ENCODE assay signal across 8 cellular contexts in the genomic region with DNA sequence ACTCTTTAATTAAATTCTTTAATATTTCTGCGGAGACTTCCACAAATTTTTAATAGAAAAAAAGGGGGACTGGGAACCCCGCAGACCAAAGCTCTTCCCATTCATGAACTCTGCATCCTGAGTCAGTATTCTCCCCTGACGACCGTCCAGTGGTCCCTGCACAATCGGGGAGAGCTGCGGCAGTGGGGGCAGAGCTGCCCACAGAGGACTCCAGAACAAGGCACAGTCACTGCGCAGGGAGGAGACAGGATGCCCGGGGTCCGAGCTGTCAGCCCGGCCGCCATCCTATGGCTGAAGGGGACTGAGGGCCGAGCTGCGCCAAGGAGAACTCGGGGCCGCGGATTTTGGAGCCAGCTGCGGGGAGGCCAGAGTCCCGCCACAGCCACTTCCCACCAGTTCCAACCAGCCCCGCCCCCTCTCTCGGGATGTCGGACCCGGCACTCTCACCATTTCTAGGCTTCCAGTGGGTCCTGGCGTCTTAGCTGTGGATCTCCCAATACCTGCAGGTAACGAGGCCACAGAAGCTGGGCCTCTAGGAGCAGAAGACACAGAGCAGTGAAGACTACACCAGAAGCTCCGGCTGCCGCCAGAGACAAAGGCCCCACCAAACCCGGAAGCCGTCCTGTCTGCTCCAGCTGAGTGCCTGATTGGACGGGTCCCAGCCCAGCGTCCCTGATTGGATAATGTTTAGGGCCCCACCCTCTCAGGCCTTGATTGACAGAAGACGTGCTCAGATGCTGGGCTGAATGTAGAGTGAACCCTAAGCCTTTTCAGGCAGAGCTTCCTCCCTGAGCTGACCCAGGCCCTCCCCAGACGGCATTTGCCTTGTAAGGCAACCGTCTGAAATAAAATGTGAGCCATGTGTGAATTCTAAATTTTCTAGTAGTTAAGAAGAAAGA. TPM values are rescaled to one million over a fixed set of nuclear protein-coding genes. Genes with fewer than 3 reads are reported as not detected.
DNase-seq lines count a peak whose midpoint lies in the region; ATAC-seq, FAIRE-seq and TF ChIP-seq lines count a peak whose summit lies in the region.

TSS of gene ERV3-1 (minus strand) at position 594 of the 899 bp plus-strand sequence. CDS start 13,661 bp downstream, outside the sequence.

- H3K27me3 ChIP-seq in prostate gland (replicated peaks; ENCODE audit: insufficient read depth) = no peaks in the 10 kb centered on the region

- peak; percentile 88 for FAIRE-seq in GM12892 (lab: Jason Lieb, UNC)

- H3K4me1 ChIP-seq in prostate gland (replicated peaks) (no peaks in the 10 kb centered on the region), urinary bladder (ENCODE audit: insufficient read depth) (peaks cover 2% of the 10 kb centered on the region)

- H3K9me3 ChIP-seq in prostate gland = no peaks in the 10 kb centered on the region

- under 1% methylated on average over 33 of the region's 33 CpGs for WGBS in prostate gland
- under 1% methylated on average over 33 of the region's 33 CpGs for WGBS in urinary bladder

- H3K27ac ChIP-seq in prostate gland = peak within 1 kb of the TSS; percentile 73 to 87
- H3K27ac ChIP-seq in urinary bladder (ENCODE audit: low read depth) = peak within 1 kb of the TSS; percentile 74

- H3K36me3 ChIP-seq in prostate gland = no peaks in the 10 kb centered on the region
- no peaks in the 10 kb centered on the region for H3K36me3 ChIP-seq in urinary bladder (ENCODE audit: insufficient read depth)

- H3K4me3 ChIP-seq in prostate gland = peak within 1 kb of the TSS; percentile 66 to 75
- H3K4me3 ChIP-seq in urinary bladder (ENCODE audit: low read depth, low read length) = peak within 1 kb of the TSS; percentile 53

- TF ChIP-seq POLR2A in GM12892 (IDR thresholded peaks at IDR 0.05; ENCODE audit: low read depth, low read length) (peak; percentile 97), prostate gland (IDR thresholded peaks at IDR 0.05) (peak; percentile 95)

- intact Hi-C loops in T-helper 1 cell treated with Interleukin-12 subunit alpha and Interleukin-12 subunit beta and Interleukin-4 antibody, amounts not matched to agents 30 ng/mL and 1 ng/mL, for 36 hours (cut with micrococcal nuclease) = loop anchor here (1.0 to 10.0 kb wide), 12 partner anchors 32 to 1916 kb away; partner anchors contain the start of genes TMEM248, ZNF107, ZNF138 and ZNF273
- intact Hi-C loops in left ventricle myocardium superior (cut with micrococcal nuclease) (no loop called here), prostate gland (cut with DNase I) (loop anchor here (2.0 kb wide), 1 partner anchor 212 kb away; the partner anchor contains the start of gene ZNF138)

- TF ChIP-seq CTCF in prostate gland (IDR thresholded peaks at IDR 0.05) = peak in 1 of 4 experiments; percentile 9

- DNase-seq in GM12892 (ENCODE audit: insufficient read length) (peak; percentile 82), NCI-H146 treated with DMSO at 0.1 percent for 48 hours (lab: John Stamatoyannopoulos, UW; ENCODE audit: unreplicated experiment) (peak; percentile 95), amygdala (lab: John Stamatoyannopoulos, UW) (peak; percentile 66 to 99 (median 95)), left ventricle myocardium superior (peak; percentile 95), prostate gland (ENCODE audit: low spot score) (peak; percentile 97)

- peak; percentile 100 for ATAC-seq in HG02840 (IDR thresholded peaks at IDR 0.05; ENCODE audit: low FRiP score, unreplicated experiment)
- ATAC-seq in left ventricle myocardium superior = peak; percentile 100

RNA-seq across cellular contexts. Expression of gene ERV3-1, which starts in this region (rescaled TPM):
- 9.1 TPM for polyA plus RNA-seq in GM12892 (2012; ENCODE audit: missing spikeins)
- total RNA-seq in T-helper 1 cell treated with Interleukin-12 subunit alpha and Interleukin-12 subunit beta and Interleukin-4 antibody, amounts not matched to agents 30 ng/mL and 1 ng/mL, for 36 hours = 12.6 and 14.8 TPM in 2 replicates
- total RNA-seq in left ventricle myocardium superior = 5.8 TPM
- total RNA-seq in prostate gland = 10 to 100 TPM; 11.3 to 67.7 TPM
- total RNA-seq in urinary bladder = 33.2 TPM
- 6.2 TPM for polyA plus RNA-seq in urinary bladder

Comparison
In these comparisons a context has a peak if more than half of its experiments do, and no peak if none do; other contexts are left out.
1. Peak in every context shown above with its lines: DNase-seq, ATAC-seq, H3K4me3 ChIP-seq and H3K27ac ChIP-seq.